Comparison of ENCODE assay signal across 9 cellular contexts in the genomic region with DNA sequence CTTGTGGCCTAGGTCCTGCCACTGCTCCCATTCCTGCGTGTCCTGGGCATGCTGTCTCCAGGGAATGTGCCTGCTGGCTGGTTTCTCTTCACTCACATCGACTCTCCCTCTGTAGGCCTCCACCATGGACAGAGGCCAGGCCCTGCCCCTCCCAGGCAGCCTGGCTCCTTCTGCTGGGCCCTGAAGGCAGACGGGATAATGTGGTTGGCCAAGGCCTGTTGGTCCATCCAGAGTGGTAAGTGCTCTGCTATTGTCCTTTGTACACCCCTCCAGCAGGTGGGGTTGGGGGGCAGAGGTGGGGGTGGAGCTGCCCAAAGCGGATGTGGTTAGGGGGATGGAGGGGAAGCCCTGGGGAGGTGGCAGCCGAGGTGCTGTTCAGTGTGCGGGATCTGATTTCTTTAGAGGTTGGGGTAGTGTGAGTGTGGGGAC. TPM values are rescaled to one million over a fixed set of nuclear protein-coding genes. Genes with fewer than 3 reads are reported as not detected.
DNase-seq lines count a peak whose midpoint lies in the region; ATAC-seq and TF ChIP-seq lines count a peak whose summit lies in the region.
"Had no signal": no experiment of that assay in that cellular context is flagged by ENCODE, and none has a peak within 500 bp of the region (broad histone marks: within the 10 kb centered on the region; RNA-seq: fewer than 3 reads in every experiment).

No MANE protein-coding gene starts in this region.

- no peaks in the 10 kb centered on the region for H3K9me3 Mint-ChIP-seq in activated CD4-positive, alpha-beta T cell treated with anti-CD3 and anti-CD28 coated beads for 36 hours (ENCODE audit: low read depth)

- H3K4me1 Mint-ChIP-seq in activated CD4-positive, alpha-beta T cell treated with anti-CD3 and anti-CD28 coated beads for 36 hours: peaks cover 45% of the 10 kb centered on the region

- no peak for TF ChIP-seq POLR2A in testis (IDR thresholded peaks at IDR 0.05)

- H3K4me3 ChIP-seq in cardiac muscle cell: no peak overlapping the region
- H3K4me3 ChIP-seq in testis: no peak overlapping the region

- intact Hi-C loops in activated CD4-positive, alpha-beta T cell treated with anti-CD3 and anti-CD28 coated beads for 36 hours (cut with DNase I, micrococcal nuclease): no loop called here
- intact Hi-C loops in testis (cut with DNase I; ENCODE audit: low total_unique reads): no loop called here

- TF ChIP-seq CTCF in cardiac muscle cell (IDR thresholded peaks at IDR 0.05; ENCODE audit: low read depth, low read length): no peak
- TF ChIP-seq CTCF in testis (IDR thresholded peaks at IDR 0.05): no peak

- peak; percentile 62 for DNase-seq in activated CD4-positive, alpha-beta T cell treated with anti-CD3 and anti-CD28 coated beads for 36 hours
- DNase-seq in activated CD4-positive, alpha-beta T cell treated with anti-CD3 and anti-CD28 coated beads, Interleukin-2, amount 50 U/mL, for 4 hours: no peak
- peak; percentile 59 for DNase-seq in activated CD8-positive, alpha-beta memory T cell treated with anti-CD3 and anti-CD28 coated beads, Interleukin-2, amount 50 U/mL, for 4 hours
- peak; percentile 60 to 70 for DNase-seq in cardiac muscle cell (ENCODE audit: low read depth in 1 of 2, low spot score in 1 of 2)
- peak; percentile 67 for DNase-seq in testis
- no peak for DNase-seq in NCI-H524 (lab: John Stamatoyannopoulos, UW)
- no peak for DNase-seq in NCI-H1048 (lab: John Stamatoyannopoulos, UW)
- no peak for DNase-seq in NCI-H2029 (lab: John Stamatoyannopoulos, UW)

- H3K36me3 ChIP-seq in cardiac muscle cell (no peaks in the 10 kb centered on the region), testis (ENCODE audit: low read depth, missing control alignments) (no peaks in the 10 kb centered on the region)

- H3K27ac ChIP-seq in cardiac muscle cell: no peak overlapping the region
- H3K27ac ChIP-seq in testis: peak overlapping the region; percentile 87 to 88
- H3K27ac ChIP-seq: C4-2B had no signal

- POLR2A ChIA-PET in activated CD4-positive, alpha-beta T cell treated with anti-CD3 and anti-CD28 coated beads for 36 hours (lab: Charles Lee): interaction anchor here (1.1 to 2.0 kb wide), 2 partner anchors 9 to 10 kb away, joined by 3 to 9 read pairs; partner anchors contain the start of gene NR4A1

- WGBS in testis, 2 donors: 55 to 80% methylated on average over 6 of the region's 6 CpGs

- CTCF ChIA-PET in activated CD4-positive, alpha-beta T cell treated with anti-CD3 and anti-CD28 coated beads for 36 hours (lab: Charles Lee): interaction anchor here (1.0 to 1.2 kb wide), 3 partner anchors 19 to 38 kb away, joined by 3 read pairs; no protein-coding TSS in a partner anchor

- no peaks in the 10 kb centered on the region for H3K9me3 ChIP-seq in cardiac muscle cell (ENCODE audit: low read depth)
- no peaks in the 10 kb centered on the region for H3K9me3 ChIP-seq in testis

- H3K27ac Mint-ChIP-seq in activated CD4-positive, alpha-beta T cell treated with anti-CD3 and anti-CD28 coated beads for 36 hours: peak overlapping the region; percentile 58

- H3K4me1 ChIP-seq in cardiac muscle cell (ENCODE audit: low read depth) (peaks cover under 1% of the 10 kb centered on the region), testis (peaks cover 84% of the 10 kb centered on the region)

- no peaks in the 10 kb centered on the region for H3K27me3 ChIP-seq in cardiac muscle cell
- H3K27me3 ChIP-seq in testis: no peaks in the 10 kb centered on the region

- H3K27me3 Mint-ChIP-seq in activated CD4-positive, alpha-beta T cell treated with anti-CD3 and anti-CD28 coated beads for 36 hours: no peaks in the 10 kb centered on the region

- peaks cover 9% of the 10 kb centered on the region for H3K36me3 Mint-ChIP-seq in activated CD4-positive, alpha-beta T cell treated with anti-CD3 and anti-CD28 coated beads for 36 hours (ENCODE audit: low read depth)

- peak; percentile 55 for ATAC-seq in activated CD4-positive, alpha-beta T cell treated with anti-CD3 and anti-CD28 coated beads for 36 hours

- peak overlapping the region; percentile 21 for H3K4me3 Mint-ChIP-seq in activated CD4-positive, alpha-beta T cell treated with anti-CD3 and anti-CD28 coated beads for 36 hours

RNA-seq across cellular contexts. Expression of gene NR4A1, which starts 9.5 kb away (rescaled TPM):
- total RNA-seq in activated CD4-positive, alpha-beta T cell treated with anti-CD3 and anti-CD28 coated beads for 36 hours: 10 to 100 TPM; 69.4 to 72.8 TPM
- total RNA-seq in cardiac muscle cell (14.7 and 24.1 TPM in 2 replicates), testis (10 to 100 TPM; 55.1 to 88.5 TPM)
- polyA plus RNA-seq in cardiac muscle cell (13.7 and 23.7 TPM in 2 replicates), testis (ENCODE audit: insufficient read depth, low read depth, low replicate concordance) (41.5 TPM)

RNA-seq across cellular contexts. Expression of gene ATG101, which starts 28.1 kb away (rescaled TPM):
- total RNA-seq in activated CD4-positive, alpha-beta T cell treated with anti-CD3 and anti-CD28 coated beads for 36 hours: 10 to 100 TPM; 24.0 to 30.7 TPM
- total RNA-seq in cardiac muscle cell (37.4 and 39.9 TPM in 2 replicates), testis (10 to 100 TPM; 52.6 to 64.5 TPM)
- polyA plus RNA-seq in cardiac muscle cell (32.5 and 36.6 TPM in 2 replicates), testis (ENCODE audit: insufficient read depth, low read depth, low replicate concordance) (64.5 TPM)

RNA-seq across cellular contexts. Expression of gene TAMALIN, which starts 35.0 kb away (rescaled TPM):
- total RNA-seq in activated CD4-positive, alpha-beta T cell treated with anti-CD3 and anti-CD28 coated beads for 36 hours: 10 to 100 TPM in 1 of 2 experiments, 1 to 10 TPM in 1; 6.4 to 11.5 TPM
- total RNA-seq in cardiac muscle cell (8.2 and 12.5 TPM in 2 replicates), testis (10 to 100 TPM in 1 of 2 donors, 1 to 10 TPM in 1; 8.9 to 10.4 TPM)
- polyA plus RNA-seq in cardiac muscle cell (8.2 and 15.0 TPM in 2 replicates), testis (ENCODE audit: insufficient read depth, low read depth, low replicate concordance) (7.7 TPM)

RNA-seq across cellular contexts. Expression of gene SMIM41, which starts 37.8 kb away (rescaled TPM):
- not detected for total RNA-seq in activated CD4-positive, alpha-beta T cell treated with anti-CD3 and anti-CD28 coated beads for 36 hours
- not detected in 2 replicates for total RNA-seq in cardiac muscle cell
- not detected in 2 replicates for polyA plus RNA-seq in cardiac muscle cell
- 10 to 100 TPM; 15.6 to 21.7 TPM for total RNA-seq in testis
- polyA plus RNA-seq in testis (ENCODE audit: insufficient read depth, low read depth, low replicate concordance): 2.6 TPM

Comparison
In these comparisons a context has a peak if more than half of its experiments do, and no peak if none do; other contexts are left out.
1. DNase-seq: peak in activated CD4-positive, alpha-beta T cell treated with anti-CD3 and anti-CD28 coated beads for 36 hours (single experiment), activated CD8-positive, alpha-beta memory T cell treated with anti-CD3 and anti-CD28 coated beads, Interleukin-2, amount 50 U/mL, for 4 hours (single experiment), cardiac muscle cell (2 of 2) and testis (single experiment); none in activated CD4-positive, alpha-beta T cell treated with anti-CD3 and anti-CD28 coated beads, Interleukin-2, amount 50 U/mL, for 4 hours (0 of 2), NCI-H524 (0 of 2), NCI-H1048 (single experiment) and NCI-H2029 (single experiment).